In genomic region chr16:84833542-84834402, GRCh38 we compare ENCODE assay signal across 1 cellular context.
TF ChIP-seq lines count a peak whose summit lies in the region.

No MANE protein-coding gene starts in this region.

TF ChIP-seq in liver, 16 proteins besides CTCF, POLR2A, EP300 and RAD21 (continued from another document):
- no peak for TF ChIP-seq ZBTB33 (IDR thresholded peaks at IDR 0.05)
- no peak for TF ChIP-seq SP1 (IDR thresholded peaks at IDR 0.05)
